In the genomic region with DNA sequence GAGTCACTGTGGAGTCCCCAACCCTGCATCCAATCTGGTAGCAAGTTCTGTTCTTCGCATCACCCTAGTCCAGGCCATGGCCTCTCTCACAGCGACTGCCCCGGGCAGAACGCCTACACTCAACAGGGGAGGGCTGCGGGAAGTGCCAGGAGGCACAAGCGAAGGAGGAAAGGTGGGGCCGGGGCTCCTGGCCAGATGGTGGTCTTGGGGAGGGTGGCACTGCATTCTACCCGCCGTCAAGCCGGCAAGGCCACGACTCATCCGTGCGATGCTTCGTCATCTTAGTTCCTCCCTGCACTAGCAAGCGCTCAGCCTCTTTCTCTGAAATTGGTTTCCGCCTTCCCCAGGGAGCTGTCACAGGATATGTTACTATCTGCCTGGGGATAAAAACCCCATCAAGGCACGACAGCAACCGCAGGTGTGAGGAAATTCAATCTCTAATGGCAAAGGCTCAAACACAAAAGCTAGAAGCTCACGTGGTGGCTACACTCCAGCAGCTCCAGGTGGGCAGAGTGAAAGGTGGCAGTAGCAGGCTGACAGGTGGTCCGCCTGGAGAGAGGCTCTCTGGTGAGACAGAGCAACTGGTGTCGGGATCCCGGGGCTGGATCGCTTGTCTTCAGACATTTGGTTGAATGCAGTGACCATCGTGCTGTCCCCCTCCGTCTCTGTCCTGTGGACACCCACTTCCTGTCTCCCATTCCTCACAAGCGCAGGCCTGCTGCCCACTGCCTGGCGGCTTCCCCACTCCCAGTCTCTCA, we compare ENCODE assay signal across 11 cellular contexts. TPM values are rescaled to one million over a fixed set of nuclear protein-coding genes. Genes with fewer than 3 reads are reported as not detected.
DNase-seq lines count a peak whose midpoint lies in the region; ATAC-seq and TF ChIP-seq lines count a peak whose summit lies in the region.
"Had no signal": no experiment of that assay in that cellular context is flagged by ENCODE, and none has a peak within 500 bp of the region (broad histone marks: within the 10 kb centered on the region; RNA-seq: fewer than 3 reads in every experiment).

No MANE protein-coding gene starts in this region.

- no peak for TF ChIP-seq CTCF in coronary artery (IDR thresholded peaks at IDR 0.05)
- TF ChIP-seq CTCF in mucosa of descending colon (IDR thresholded peaks at IDR 0.05), result no peak

- H3K27ac ChIP-seq in coronary artery (no peak overlapping the region), SJCRH30 (no peak overlapping the region)
- H3K27ac ChIP-seq: testis had no signal

- no peak overlapping the region for H3K4me3 Mint-ChIP-seq in stimulated activated naive CD8-positive, alpha-beta T cell treated with anti-CD3 and anti-CD28 coated beads, Interleukin-15, amount 100 ng/mL, for 72 hours

- intact Hi-C loops in mucosa of descending colon (cut with DNase I, micrococcal nuclease), result no loop called here

- H3K4me3 ChIP-seq in coronary artery, result no peak overlapping the region
- no peak overlapping the region for H3K4me3 ChIP-seq in mucosa of descending colon
- H3K4me3 ChIP-seq in SJCRH30, result no peak overlapping the region
- H3K4me3 ChIP-seq: left ventricle myocardium inferior, testis had no signal

- H3K27ac Mint-ChIP-seq in stimulated activated naive CD8-positive, alpha-beta T cell treated with anti-CD3 and anti-CD28 coated beads, Interleukin-15, amount 100 ng/mL, for 72 hours, result peak overlapping the region; percentile 5 to 22

- peaks cover 0 to 6% of the 10 kb centered on the region in 2 donors for H3K9me3 Mint-ChIP-seq in stimulated activated naive CD8-positive, alpha-beta T cell treated with anti-CD3 and anti-CD28 coated beads, Interleukin-15, amount 100 ng/mL, for 72 hours

- H3K27me3 ChIP-seq in SJCRH30, result no peaks in the 10 kb centered on the region
- H3K27me3 ChIP-seq: testis had no signal

- ATAC-seq in stimulated activated naive CD8-positive, alpha-beta T cell treated with anti-CD3 and anti-CD28 coated beads, Interleukin-15, amount 100 ng/mL, for 72 hours, result no peak
- ATAC-seq in stimulated activated naive CD8-positive, alpha-beta T cell treated with anti-CD3 and anti-CD28 coated beads, Interleukin-15, Interleukin-2, amounts not matched to agents 100 U/mL and 50 U/mL, for 24 hours, result no peak
- ATAC-seq in GM19452 (IDR thresholded peaks at IDR 0.05; ENCODE audit: unreplicated experiment) (no peak), mucosa of descending colon (no peak)

- DNase-seq in stimulated activated naive CD8-positive, alpha-beta T cell treated with anti-CD3 and anti-CD28 coated beads, Interleukin-15, amount 100 ng/mL, for 72 hours, result no peak
- no peak for DNase-seq in stimulated activated naive CD8-positive, alpha-beta T cell treated with anti-CD3 and anti-CD28 coated beads, Interleukin-15, Interleukin-2, amounts not matched to agents 100 U/mL and 50 U/mL, for 24 hours
- peak; percentile 96 for DNase-seq in NCI-H2171 (lab: John Stamatoyannopoulos, UW)
- DNase-seq in coronary artery (ENCODE audit: low spot score), result peak; percentile 49
- no peak for DNase-seq in hypothalamus (lab: John Stamatoyannopoulos, UW)
- no peak for DNase-seq in mucosa of descending colon
- DNase-seq in SJCRH30, result no peak
- DNase-seq: cortex of kidney, left ventricle myocardium inferior, testis had no signal

- no peaks in the 10 kb centered on the region for H3K4me1 Mint-ChIP-seq in stimulated activated naive CD8-positive, alpha-beta T cell treated with anti-CD3 and anti-CD28 coated beads, Interleukin-15, amount 100 ng/mL, for 72 hours

- H3K4me1 ChIP-seq in mucosa of descending colon (ENCODE audit: low read depth), result peaks cover 19% of the 10 kb centered on the region
- no peaks in the 10 kb centered on the region for H3K4me1 ChIP-seq in SJCRH30
- H3K4me1 ChIP-seq: testis had no signal

- H3K36me3 ChIP-seq in mucosa of descending colon (ENCODE audit: low read depth) (no peaks in the 10 kb centered on the region), SJCRH30 (peaks cover 3% of the 10 kb centered on the region; the same call in 1 of the 2 replicates)

- H3K27me3 Mint-ChIP-seq in stimulated activated naive CD8-positive, alpha-beta T cell treated with anti-CD3 and anti-CD28 coated beads, Interleukin-15, amount 100 ng/mL, for 72 hours, result no peaks in the 10 kb centered on the region

- H3K9me3 ChIP-seq in mucosa of descending colon, result peaks cover 2% of the 10 kb centered on the region
- peaks cover 7% of the 10 kb centered on the region; the same call in 1 of the 2 replicates for H3K9me3 ChIP-seq in SJCRH30 (replicated peaks)
- H3K9me3 ChIP-seq: left ventricle myocardium inferior, testis had no signal

RNA-seq across cellular contexts. Expression of a gene that starts 34.1 kb away (rescaled TPM):
- 100 to 1,000 TPM in 2 of 3 donors, 10 to 100 TPM in 1; 84.8 to 175 (median 129) TPM for total RNA-seq in mucosa of descending colon
- 1.1 and 1.3 TPM in 2 replicates for total RNA-seq in SJCRH30 (2014; rRNA removed; shearing (Covaris generic))

RNA-seq across cellular contexts. Expression of a gene that starts 49.5 kb away (rescaled TPM):
- 10 to 100 TPM; 20.5 to 26.7 (median 23.3) TPM for total RNA-seq in mucosa of descending colon
- 16.9 and 20.2 TPM in 2 replicates for total RNA-seq in SJCRH30 (2014; rRNA removed; shearing (Covaris generic))

Comparison
In these comparisons a context has a peak if more than half of its experiments do, and no peak if none do; other contexts are left out.
1. DNase-seq: peak in NCI-H2171 (single experiment) and coronary artery (single experiment); none in stimulated activated naive CD8-positive, alpha-beta T cell treated with anti-CD3 and anti-CD28 coated beads, Interleukin-15, amount 100 ng/mL, for 72 hours (0 of 2), stimulated activated naive CD8-positive, alpha-beta T cell treated with anti-CD3 and anti-CD28 coated beads, Interleukin-15, Interleukin-2, amounts not matched to agents 100 U/mL and 50 U/mL, for 24 hours (single experiment), hypothalamus (0 of 51), mucosa of descending colon (0 of 3) and SJCRH30 (0 of 2).
2. RNA of a gene that starts 34.1 kb away (total RNA-seq): 84.8 to 175 TPM in mucosa of descending colon; 1.1 to 1.3 TPM in SJCRH30; every median in the first group is over 10 times any median in the second.